ENCODE assay signal across 17 cellular contexts in the genomic region with DNA sequence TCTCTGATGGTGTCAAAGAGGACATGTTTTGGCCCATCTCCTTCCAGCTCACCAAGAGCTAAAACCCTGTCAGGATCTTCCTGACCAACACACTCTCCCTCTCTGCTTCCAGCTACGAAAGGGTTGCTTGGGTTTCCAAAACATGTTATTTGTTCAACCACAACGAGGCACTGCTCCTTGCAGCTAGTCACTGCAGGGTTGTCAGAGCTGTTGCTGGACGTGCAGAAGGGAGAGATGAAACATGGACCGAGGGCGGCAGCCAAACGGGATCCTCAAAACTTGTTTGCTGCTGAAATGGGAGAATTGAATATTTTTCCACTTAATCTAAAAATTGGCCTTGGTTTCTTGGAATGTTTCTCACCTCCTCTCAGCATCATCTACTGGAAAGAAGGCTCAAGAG. TPM values are rescaled to one million over a fixed set of nuclear protein-coding genes. Genes with fewer than 3 reads are reported as not detected.
A peak's percentile ranks its signal among the peaks of the same experiment; 100 is the strongest.
DNase-seq lines count a peak whose midpoint lies in the region.
"Had no signal": no experiment of that assay in that cellular context is flagged by ENCODE, and none has a peak within 500 bp of the region (broad histone marks: within the 10 kb centered on the region; RNA-seq: fewer than 3 reads in every experiment).

No MANE protein-coding gene starts in this region.

- no peak overlapping the region for H2AFZ ChIP-seq in trophoblast cell (ENCODE audit: insufficient read depth, low read length, poor library complexity)
- H2AFZ ChIP-seq: GM23248 had no signal

- intact Hi-C loops in activated CD4-positive, alpha-beta T cell treated with anti-CD3 and anti-CD28 coated beads, Interleukin-2, amount 10 ng/mL, durations not matched to agents 24 days and 14 days (cut with micrococcal nuclease) = no loop called here

- H3K36me3 ChIP-seq in trophoblast cell (ENCODE audit: control insufficient read depth in 1 of 2, insufficient read depth in 2 of 2, low read length in 2 of 2) = no peaks in the 10 kb centered on the region

- no peak overlapping the region for H3K27ac ChIP-seq in trophoblast cell (ENCODE audit: low read depth, low read length)
- H3K27ac ChIP-seq: GM23248, HL-60 had no signal

- no peak overlapping the region for H2AK5ac ChIP-seq in trophoblast cell (ENCODE audit: low read length)

- H3K36me3 Mint-ChIP-seq in activated CD4-positive, alpha-beta T cell treated with anti-CD3 and anti-CD28 coated beads, Interleukin-2, amount 10 ng/mL, durations not matched to agents 24 days and 14 days (ENCODE audit: low read depth) = no peaks in the 10 kb centered on the region
- H3K36me3 Mint-ChIP-seq: CD14-positive monocyte had no signal

- no peaks in the 10 kb centered on the region for H3K27me3 ChIP-seq in trophoblast cell (ENCODE audit: insufficient read depth, low read length)

- no peak overlapping the region for H4K8ac ChIP-seq in trophoblast cell (ENCODE audit: low read depth, low read length)

- no peak overlapping the region for H3K9ac ChIP-seq in trophoblast cell (ENCODE audit: low read length)
- H3K9ac ChIP-seq: GM23248 had no signal

- no peak overlapping the region for H3K23ac ChIP-seq in trophoblast cell (ENCODE audit: low read length)

- no peak overlapping the region for H2BK12ac ChIP-seq in trophoblast cell (ENCODE audit: low read length)

- no peak overlapping the region for H2BK120ac ChIP-seq in trophoblast cell (ENCODE audit: insufficient read depth, low read length, poor library complexity)

- no peaks in the 10 kb centered on the region for H3K9me3 ChIP-seq in trophoblast cell (ENCODE audit: insufficient read depth, low read depth, low read length)
- H3K9me3 ChIP-seq: Caco-2 had no signal

- no peak overlapping the region for H4K12ac ChIP-seq in trophoblast cell (ENCODE audit: low read depth, low read length)

- H2BK5ac ChIP-seq in trophoblast cell (ENCODE audit: low read depth, low read length, poor library complexity) = no peak overlapping the region

- H3K4me2 ChIP-seq in trophoblast cell (ENCODE audit: low read length) = no peak overlapping the region

- H3K4me1 ChIP-seq in trophoblast cell (ENCODE audit: control insufficient read depth in 1 of 2, insufficient read depth in 2 of 2, low read length in 2 of 2) = no peaks in the 10 kb centered on the region

- no peak overlapping the region for H3K27ac Mint-ChIP-seq in activated CD4-positive, alpha-beta T cell treated with anti-CD3 and anti-CD28 coated beads, Interleukin-2, amount 10 ng/mL, durations not matched to agents 24 days and 14 days
- H3K27ac Mint-ChIP-seq: CD14-positive monocyte had no signal

- DNase-seq in activated CD4-positive, alpha-beta T cell treated with anti-CD3 and anti-CD28 coated beads, Interleukin-2, amount 10 ng/mL, durations not matched to agents 24 days and 14 days = peak; percentile 49
- DNase-seq in activated CD4-positive, alpha-beta T cell treated with anti-CD3 and anti-CD28 coated beads, Interleukin-2, amount 50 U/mL, for 1 hour = no peak
- peak; percentile 84 to 97 for DNase-seq in cerebellar nuclear complex (lab: John Stamatoyannopoulos, UW)
- DNase-seq in medulla oblongata (ENCODE audit: extremely low spot score) = peak; percentile 51
- peak; percentile 57 for DNase-seq in superior temporal gyrus (ENCODE audit: extremely low spot score)
- DNase-seq in trophoblast cell = no peak
- no peak for DNase-seq in DMS153 (lab: John Stamatoyannopoulos, UW)
- DNase-seq in AML-193 (lab: John Stamatoyannopoulos, UW) = no peak
- DNase-seq: 8988T, Caco-2, GM23248, NCI-H1048, NCI-H2107, NCI-H226, NCI-H748 treated with DMSO at 0.1 percent for 48 hours had no signal

- no peak overlapping the region for H4K91ac ChIP-seq in trophoblast cell (ENCODE audit: low read depth, low read length)

- no peak overlapping the region for H3K14ac ChIP-seq in trophoblast cell (ENCODE audit: low read length)

- H3K4me3 Mint-ChIP-seq in activated CD4-positive, alpha-beta T cell treated with anti-CD3 and anti-CD28 coated beads, Interleukin-2, amount 10 ng/mL, durations not matched to agents 24 days and 14 days = no peak overlapping the region
- H3K4me3 Mint-ChIP-seq: CD14-positive monocyte had no signal

- H3K9me3 Mint-ChIP-seq in activated CD4-positive, alpha-beta T cell treated with anti-CD3 and anti-CD28 coated beads, Interleukin-2, amount 10 ng/mL, durations not matched to agents 24 days and 14 days = no peaks in the 10 kb centered on the region
- H3K9me3 Mint-ChIP-seq: CD14-positive monocyte had no signal

- no peak overlapping the region for H3K18ac ChIP-seq in trophoblast cell (ENCODE audit: low read length)

- H3K27me3 Mint-ChIP-seq in activated CD4-positive, alpha-beta T cell treated with anti-CD3 and anti-CD28 coated beads, Interleukin-2, amount 10 ng/mL, durations not matched to agents 24 days and 14 days = peaks cover 12% of the 10 kb centered on the region

- H3K79me1 ChIP-seq in trophoblast cell (ENCODE audit: low read length) = no peaks in the 10 kb centered on the region

- H3K4me3 ChIP-seq in trophoblast cell (ENCODE audit: low read depth, low read length) = no peak overlapping the region
- H3K4me3 ChIP-seq: GM23248 had no signal

- H3K79me2 ChIP-seq in trophoblast cell (ENCODE audit: control insufficient read depth, insufficient read depth, low read length, poor library complexity) = no peaks in the 10 kb centered on the region

- no peaks in the 10 kb centered on the region for H3K4me1 Mint-ChIP-seq in activated CD4-positive, alpha-beta T cell treated with anti-CD3 and anti-CD28 coated beads, Interleukin-2, amount 10 ng/mL, durations not matched to agents 24 days and 14 days

- no peak overlapping the region for H3K4ac ChIP-seq in trophoblast cell (ENCODE audit: low read depth, low read length)

- WGBS in trophoblast cell (ENCODE audit: extremely low coverage, insufficient coverage, insufficient read length) = no CpG with 5 or more reads among the region's 6 CpGs

RNA-seq across cellular contexts. Expression of a gene that starts 12.4 kb away (rescaled TPM):
- 5.5 TPM in 2 replicates for total RNA-seq in activated CD4-positive, alpha-beta T cell treated with anti-CD3 and anti-CD28 coated beads, Interleukin-2, amount 10 ng/mL, durations not matched to agents 24 days and 14 days
- polyA plus RNA-seq in trophoblast cell (2013) = 6.7 TPM in 2 replicates

Comparison
In these comparisons a context has a peak if more than half of its experiments do, and no peak if none do; other contexts are left out.
1. DNase-seq: peak in activated CD4-positive, alpha-beta T cell treated with anti-CD3 and anti-CD28 coated beads, Interleukin-2, amount 10 ng/mL, durations not matched to agents 24 days and 14 days (single experiment), cerebellar nuclear complex (2 of 2), medulla oblongata (single experiment) and superior temporal gyrus (single experiment); none in activated CD4-positive, alpha-beta T cell treated with anti-CD3 and anti-CD28 coated beads, Interleukin-2, amount 50 U/mL, for 1 hour (single experiment), trophoblast cell (0 of 2), DMS153 (single experiment) and AML-193 (0 of 2).